ENCODE assay signal across 8 cellular contexts in the genomic region with DNA sequence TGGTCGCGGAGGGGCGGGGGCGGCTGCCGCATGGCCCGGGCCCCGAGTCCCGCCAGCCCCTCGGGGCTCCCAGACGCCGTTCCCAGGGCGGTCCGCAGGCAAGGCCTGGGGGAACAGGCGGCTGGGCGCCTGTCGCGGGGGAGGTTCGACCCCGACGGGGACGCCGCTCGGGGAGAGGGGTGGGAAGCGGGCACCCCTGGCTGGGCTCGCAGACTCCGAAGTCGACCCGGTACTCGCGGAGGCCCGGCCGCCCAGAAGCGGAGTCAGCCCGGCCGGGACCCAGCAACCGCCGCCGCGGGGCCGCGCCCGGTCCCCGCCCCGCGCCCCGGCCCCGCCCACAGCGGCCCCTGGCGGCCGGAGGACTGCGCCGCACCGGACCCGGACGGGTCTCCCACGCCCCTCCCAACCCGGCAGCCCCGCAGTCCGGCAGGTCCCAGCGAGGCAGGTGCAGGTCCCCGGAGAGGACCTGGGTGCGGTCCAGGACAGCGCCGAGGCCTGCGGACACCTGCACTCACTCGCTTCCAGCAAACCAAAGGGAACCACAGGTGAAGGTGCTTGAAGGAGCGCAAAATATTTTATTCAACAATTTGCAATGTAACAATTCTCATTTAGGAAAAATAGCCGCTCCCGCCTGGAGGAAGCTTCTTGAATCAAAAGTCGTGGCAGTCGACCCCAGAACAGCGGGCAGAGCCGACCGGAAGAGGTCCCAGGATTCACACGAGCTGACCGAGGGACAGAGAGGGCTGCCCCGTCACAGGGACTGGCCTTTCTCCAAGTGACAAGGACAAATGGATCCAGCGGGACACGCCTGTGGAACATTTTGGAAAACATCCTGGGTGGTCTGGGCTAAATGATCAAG. TPM values are rescaled to one million over a fixed set of nuclear protein-coding genes. Genes with fewer than 3 reads are reported as not detected.
DNase-seq lines count a peak whose midpoint lies in the region; ATAC-seq and TF ChIP-seq lines count a peak whose summit lies in the region.

A gene with protein sequence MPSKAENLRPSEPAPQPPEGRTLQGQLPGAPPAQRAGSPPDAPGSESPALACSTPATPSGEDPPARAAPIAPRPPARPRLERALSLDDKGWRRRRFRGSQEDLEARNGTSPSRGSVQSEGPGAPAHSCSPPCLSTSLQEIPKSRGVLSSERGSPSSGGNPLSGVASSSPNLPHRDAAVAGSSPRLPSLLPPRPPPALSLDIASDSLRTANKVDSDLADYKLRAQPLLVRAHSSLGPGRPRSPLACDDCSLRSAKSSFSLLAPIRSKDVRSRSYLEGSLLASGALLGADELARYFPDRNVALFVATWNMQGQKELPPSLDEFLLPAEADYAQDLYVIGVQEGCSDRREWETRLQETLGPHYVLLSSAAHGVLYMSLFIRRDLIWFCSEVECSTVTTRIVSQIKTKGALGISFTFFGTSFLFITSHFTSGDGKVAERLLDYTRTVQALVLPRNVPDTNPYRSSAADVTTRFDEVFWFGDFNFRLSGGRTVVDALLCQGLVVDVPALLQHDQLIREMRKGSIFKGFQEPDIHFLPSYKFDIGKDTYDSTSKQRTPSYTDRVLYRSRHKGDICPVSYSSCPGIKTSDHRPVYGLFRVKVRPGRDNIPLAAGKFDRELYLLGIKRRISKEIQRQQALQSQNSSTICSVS (minus strand): TSS at position 296 of the 859 bp plus-strand sequence. CDS start 426 bp downstream, outside the sequence.

- peak within 1 kb of the TSS; percentile 83 to 92 (median 86) for H3K4me3 Mint-ChIP-seq in CD8-positive, alpha-beta memory T cell

- POLR2A ChIA-PET in CD8-positive, alpha-beta memory T cell (lab: Charles Lee), result no interaction called here

- H3K9me3 Mint-ChIP-seq in CD8-positive, alpha-beta memory T cell, result no peaks in the 10 kb centered on the region

- H3K27ac ChIP-seq in CD8-positive, alpha-beta memory T cell (ENCODE audit: low read depth, low read length), result peak within 1 kb of the TSS; percentile 61
- peak within 1 kb of the TSS; percentile 54 for H3K27ac ChIP-seq in RWPE2 (ENCODE audit: poor library complexity, severe bottlenecking)
- peak within 1 kb of the TSS; percentile 52 to 87 for H3K27ac ChIP-seq in testis

- H3K4me1 Mint-ChIP-seq in CD8-positive, alpha-beta memory T cell, result peaks cover 22 to 29% (median 22%) of the 10 kb centered on the region in 3 donors

- WGBS in testis, 2 donors, result 3 to 7% methylated on average over 18 to 74 of the region's 79 CpGs

- H3K9me3 ChIP-seq in CD8-positive, alpha-beta memory T cell (ENCODE audit: low read length), result no peaks in the 10 kb centered on the region
- H3K9me3 ChIP-seq in RWPE2 (ENCODE audit: severe bottlenecking) (no peaks in the 10 kb centered on the region), testis (no peaks in the 10 kb centered on the region)

- peaks cover 23% of the 10 kb centered on the region for H3K4me1 ChIP-seq in CD8-positive, alpha-beta memory T cell (ENCODE audit: insufficient read depth, low read length)
- peaks cover 6% of the 10 kb centered on the region for H3K4me1 ChIP-seq in RWPE2 (ENCODE audit: insufficient read depth, poor library complexity, severe bottlenecking)
- peaks cover 32% of the 10 kb centered on the region for H3K4me1 ChIP-seq in testis

- H3K4me3 ChIP-seq in CD8-positive, alpha-beta memory T cell (ENCODE audit: low read length), result peak within 1 kb of the TSS; percentile 59
- peak within 1 kb of the TSS; percentile 67 for H3K4me3 ChIP-seq in RWPE2 (ENCODE audit: severe bottlenecking)
- H3K4me3 ChIP-seq in testis, result peak within 1 kb of the TSS; percentile 82 to 86

- peak within 1 kb of the TSS; percentile 17 to 87 (median 60) for H3K27ac Mint-ChIP-seq in CD8-positive, alpha-beta memory T cell

- CTCF ChIA-PET in CD8-positive, alpha-beta memory T cell (lab: Charles Lee), result interaction anchor here (0.7 to 1.1 kb wide), 4 partner anchors 30 to 195 kb away, joined by 3 to 5 read pairs (median 4); no protein-coding TSS in a partner anchor

- no peaks in the 10 kb centered on the region for H3K27me3 Mint-ChIP-seq in CD8-positive, alpha-beta memory T cell

- peak; percentile 74 for ATAC-seq in GM19397 (IDR thresholded peaks at IDR 0.05; ENCODE audit: unreplicated experiment)
- ATAC-seq in RWPE2 (ENCODE audit: low read depth), result peak; percentile 70
- peak; percentile 88 for ATAC-seq in omental fat pad (ENCODE audit: low FRiP score)

- DNase-seq in CD8-positive, alpha-beta memory T cell, result peak; percentile 81 to 86 (median 82)
- DNase-seq in HPDE6-E6E7 (ENCODE audit: extremely low spot score) (peak; percentile 85), RWPE2 (ENCODE audit: low spot score) (peak; percentile 58), germinal center (ENCODE audit: low spot score) (peak; percentile 93), omental fat pad (ENCODE audit: low spot score) (peak; percentile 43), testis (peak; percentile 72)
- DNase-seq in activated naive CD4-positive, alpha-beta T cell (lab: John Stamatoyannopoulos, UW), result peak; percentile 59 to 87 (median 73)

- TF ChIP-seq CTCF in RWPE2 (IDR thresholded peaks at IDR 0.05; ENCODE audit: poor library complexity, severe bottlenecking) (peak; percentile 96), omental fat pad (IDR thresholded peaks at IDR 0.05) (no peak), testis (IDR thresholded peaks at IDR 0.05) (peak; percentile 60 to 77 (median 69))

- H3K36me3 Mint-ChIP-seq in CD8-positive, alpha-beta memory T cell, result peaks cover 0 to 55% (median 10%) of the 10 kb centered on the region in 3 donors

- H3K36me3 ChIP-seq in CD8-positive, alpha-beta memory T cell (ENCODE audit: insufficient read depth, low read length), result no peaks in the 10 kb centered on the region
- H3K36me3 ChIP-seq in RWPE2 (ENCODE audit: low read depth) (peaks cover 64% of the 10 kb centered on the region), testis (ENCODE audit: low read depth, missing control alignments) (peaks cover 3% of the 10 kb centered on the region)

- no peak for TF ChIP-seq POLR2A in testis (IDR thresholded peaks at IDR 0.05)

- intact Hi-C loops in testis (cut with DNase I; ENCODE audit: low total_unique reads), result no loop called here

- H3K27me3 ChIP-seq in CD8-positive, alpha-beta memory T cell (ENCODE audit: insufficient read depth, low read length, poor library complexity, severe bottlenecking), result no peaks in the 10 kb centered on the region
- no peaks in the 10 kb centered on the region for H3K27me3 ChIP-seq in RWPE2 (ENCODE audit: insufficient read depth, poor library complexity, severe bottlenecking)
- H3K27me3 ChIP-seq in testis, result no peaks in the 10 kb centered on the region

RNA-seq across cellular contexts. Expression of the gene that starts here (rescaled TPM):
- total RNA-seq in CD8-positive, alpha-beta memory T cell, result 10 to 100 TPM; 18.0 to 19.2 TPM
- 5.3 TPM for polyA plus RNA-seq in CD8-positive, alpha-beta memory T cell
- total RNA-seq in omental fat pad (10 to 100 TPM in 1 of 4 donors, 1 to 10 TPM in 3; 5.4 to 13.1 (median 8.3) TPM), testis (10 to 100 TPM; 32.2 to 38.0 TPM)
- polyA plus RNA-seq in testis (ENCODE audit: insufficient read depth, low read depth, low replicate concordance), result 22.1 TPM

Comparison
In these comparisons a context has a peak if more than half of its experiments do, and no peak if none do; other contexts are left out.
1. Peak in every context shown above with its lines: DNase-seq, ATAC-seq, H3K4me3 ChIP-seq and H3K27ac ChIP-seq.
2. DNase-seq: peak in every context shown above with its lines; median percentile 93 in germinal center; 85 in HPDE6-E6E7; 82 in CD8-positive, alpha-beta memory T cell; 73 in activated naive CD4-positive, alpha-beta T cell; 72 in testis; 58 in RWPE2; 43 in omental fat pad.
3. CTCF ChIP-seq: peak in RWPE2 (single experiment) and testis (3 of 3); none in omental fat pad (0 of 3).